8 cellular contexts compared by ENCODE assay signal in the genomic region with DNA sequence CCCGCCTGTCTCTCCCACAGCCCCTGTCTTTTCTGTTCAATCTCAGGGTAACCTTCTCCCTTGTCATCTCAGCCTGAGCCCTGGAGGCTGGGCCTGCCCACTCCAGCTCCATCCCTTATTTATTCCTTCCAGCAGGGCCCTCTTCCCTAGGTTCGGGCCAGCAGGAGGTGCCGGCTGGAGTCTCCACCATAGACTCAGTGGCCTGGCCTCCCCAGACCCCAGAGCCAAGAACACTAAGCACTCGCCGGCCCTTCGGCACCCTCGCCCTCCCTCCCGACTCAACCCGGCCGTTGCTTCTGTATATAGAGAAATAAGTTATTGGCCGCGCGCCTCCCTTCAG. TPM values are rescaled to one million over a fixed set of nuclear protein-coding genes. Genes with fewer than 3 reads are reported as not detected.
DNase-seq lines count a peak whose midpoint lies in the region; ATAC-seq and TF ChIP-seq lines count a peak whose summit lies in the region.

No MANE protein-coding gene starts in this region.

- in situ Hi-C loops in G401 (cut with HindIII; ENCODE audit: low sequenced_read_pairs), result no loop called here

- peak overlapping the region; percentile 37 for H4K91ac ChIP-seq in mesenchymal stem cell (ENCODE audit: low read length)

- H3K4me3 ChIP-seq in mesenchymal stem cell (ENCODE audit: insufficient read depth in 1 of 2, low read depth in 1 of 2, low read length in 2 of 2), result peak overlapping the region; percentile 54 to 97
- peak overlapping the region; percentile 99 for H3K4me3 ChIP-seq in upper lobe of right lung

- peak overlapping the region; percentile 66 for H3K27ac Mint-ChIP-seq in activated naive CD4-positive, alpha-beta T cell treated with anti-CD3 and anti-CD28 coated beads for 36 hours
- H3K27ac Mint-ChIP-seq in central memory CD8-positive, alpha-beta T cell (ENCODE audit: low read depth), result peak overlapping the region; percentile 10

- H3K4ac ChIP-seq in mesenchymal stem cell (ENCODE audit: low read depth in 1 of 2, low read length in 2 of 2), result no peak overlapping the region

- peaks cover 26% of the 10 kb centered on the region for H3K4me1 Mint-ChIP-seq in activated naive CD4-positive, alpha-beta T cell treated with anti-CD3 and anti-CD28 coated beads for 36 hours (ENCODE audit: low read depth)
- peaks cover 42% of the 10 kb centered on the region for H3K4me1 Mint-ChIP-seq in central memory CD8-positive, alpha-beta T cell

- peak overlapping the region in 1 of 2 experiments; percentile 40 for H2BK12ac ChIP-seq in mesenchymal stem cell (ENCODE audit: low read length in 2 of 2)

- H2BK120ac ChIP-seq in mesenchymal stem cell (ENCODE audit: low read depth, low read length), result peak overlapping the region; percentile 66

- WGBS in mesenchymal stem cell, result 55% methylated on average over 11 of the region's 13 CpGs

- H3K4me3 Mint-ChIP-seq in activated naive CD4-positive, alpha-beta T cell treated with anti-CD3 and anti-CD28 coated beads for 36 hours, result peak overlapping the region; percentile 95
- peak overlapping the region; percentile 94 for H3K4me3 Mint-ChIP-seq in central memory CD8-positive, alpha-beta T cell

- no peak for DNase-seq in activated naive CD4-positive, alpha-beta T cell treated with anti-CD3 and anti-CD28 coated beads for 36 hours
- no peak for DNase-seq in activated naive CD4-positive, alpha-beta T cell (lab: John Stamatoyannopoulos, UW)
- DNase-seq in central memory CD8-positive, alpha-beta T cell (ENCODE audit: low spot score in 2 of 2), result no peak
- no peak for DNase-seq in mesenchymal stem cell
- DNase-seq in upper lobe of right lung, result no peak
- DNase-seq in G401 (ENCODE audit: low spot score), result no peak
- no peak for DNase-seq in activated effector memory CD4-positive, alpha-beta T cell treated with anti-CD3 and anti-CD28 coated beads, Interleukin-2, amount 50 U/mL, for 16 hours

- ATAC-seq in central memory CD8-positive, alpha-beta T cell (replicated peaks; ENCODE audit: extremely low read depth, poor library complexity, severe bottlenecking), result no peak
- ATAC-seq in upper lobe of right lung (no peak), GM21423 (IDR thresholded peaks at IDR 0.05; ENCODE audit: unreplicated experiment) (no peak)

- peak overlapping the region in 1 of 2 experiments; percentile 56 for H3K18ac ChIP-seq in mesenchymal stem cell (ENCODE audit: low read depth in 1 of 2, low read length in 2 of 2)

- H3K27ac ChIP-seq in mesenchymal stem cell (ENCODE audit: low read length, poor library complexity, severe bottlenecking), result peak overlapping the region; percentile 45
- H3K27ac ChIP-seq in upper lobe of right lung, result peak overlapping the region; percentile 90

- H3K27me3 ChIP-seq in mesenchymal stem cell (ENCODE audit: control insufficient read depth in 1 of 2, insufficient read depth in 1 of 2, low read length in 2 of 2) (no peaks in the 10 kb centered on the region), upper lobe of right lung (no peaks in the 10 kb centered on the region)

- peak overlapping the region; percentile 81 for H3K4me2 ChIP-seq in mesenchymal stem cell (ENCODE audit: low read length, poor library complexity, severe bottlenecking)

- peak overlapping the region; percentile 98 for H3K9ac ChIP-seq in mesenchymal stem cell (ENCODE audit: low read length)

- H4K8ac ChIP-seq in mesenchymal stem cell (ENCODE audit: low read length), result no peak overlapping the region

- CTCF ChIA-PET in activated naive CD4-positive, alpha-beta T cell treated with anti-CD3 and anti-CD28 coated beads for 36 hours (lab: Charles Lee), result interaction anchor here (1.1 to 1.3 kb wide), 2 partner anchors 16 to 142 kb away, joined by 3 to 4 read pairs; no protein-coding TSS in a partner anchor

- H3K4me1 ChIP-seq in mesenchymal stem cell (ENCODE audit: control insufficient read depth, insufficient read depth, low read depth, low read length) (peaks cover 11% of the 10 kb centered on the region), upper lobe of right lung (peaks cover 16% of the 10 kb centered on the region)

- intact Hi-C loops in activated naive CD4-positive, alpha-beta T cell treated with anti-CD3 and anti-CD28 coated beads for 36 hours (cut with micrococcal nuclease), result loop anchor here (1.0 to 5.0 kb wide), 5 partner anchors 45 to 695 kb away; a partner anchor contains a TSS
- intact Hi-C loops in upper lobe of right lung (cut with DNase I), result no loop called here

- H3K14ac ChIP-seq in mesenchymal stem cell (ENCODE audit: low read length in 2 of 2), result no peak overlapping the region

- H3K36me3 ChIP-seq in mesenchymal stem cell (ENCODE audit: control insufficient read depth in 1 of 2, insufficient read depth in 2 of 2, low read depth in 1 of 2, low read length in 2 of 2) (peaks cover 55 to 64% of the 10 kb centered on the region in 2 experiments), upper lobe of right lung (peaks cover 5% of the 10 kb centered on the region)

- no peak overlapping the region for H2BK5ac ChIP-seq in mesenchymal stem cell (ENCODE audit: low read depth, low read length, poor library complexity, severe bottlenecking)

- peaks cover 21% of the 10 kb centered on the region for H3K36me3 Mint-ChIP-seq in activated naive CD4-positive, alpha-beta T cell treated with anti-CD3 and anti-CD28 coated beads for 36 hours (ENCODE audit: low read depth)
- H3K36me3 Mint-ChIP-seq in central memory CD8-positive, alpha-beta T cell (ENCODE audit: insufficient read depth), result peaks cover 44% of the 10 kb centered on the region

- no peaks in the 10 kb centered on the region for H3K27me3 Mint-ChIP-seq in activated naive CD4-positive, alpha-beta T cell treated with anti-CD3 and anti-CD28 coated beads for 36 hours (ENCODE audit: low read depth)
- no peaks in the 10 kb centered on the region for H3K27me3 Mint-ChIP-seq in central memory CD8-positive, alpha-beta T cell

- no peaks in the 10 kb centered on the region for H3K9me3 Mint-ChIP-seq in activated naive CD4-positive, alpha-beta T cell treated with anti-CD3 and anti-CD28 coated beads for 36 hours
- H3K9me3 Mint-ChIP-seq in central memory CD8-positive, alpha-beta T cell, result no peaks in the 10 kb centered on the region

- no peak overlapping the region for H2AK5ac ChIP-seq in mesenchymal stem cell (ENCODE audit: low read length, severe bottlenecking)

- no peaks in the 10 kb centered on the region for H3K9me3 ChIP-seq in mesenchymal stem cell (ENCODE audit: control insufficient read depth, low read length)
- no peaks in the 10 kb centered on the region for H3K9me3 ChIP-seq in upper lobe of right lung

- H3K79me1 ChIP-seq in mesenchymal stem cell (replicated peaks; ENCODE audit: low read length, poor library complexity, severe bottlenecking), result peaks cover 21% of the 10 kb centered on the region

- no peak for TF ChIP-seq CTCF in upper lobe of right lung (IDR thresholded peaks at IDR 0.05)

- H2AFZ ChIP-seq in mesenchymal stem cell (ENCODE audit: low read depth, low read length), result no peak overlapping the region

- H2BK15ac ChIP-seq in mesenchymal stem cell (ENCODE audit: low read depth, poor library complexity, severe bottlenecking), result no peak overlapping the region

- H3K23ac ChIP-seq in mesenchymal stem cell (ENCODE audit: low read length in 2 of 2), result no peak overlapping the region

RNA-seq across cellular contexts. Expression of a gene that starts 1.4 kb away (rescaled TPM):
- total RNA-seq in activated naive CD4-positive, alpha-beta T cell treated with anti-CD3 and anti-CD28 coated beads for 36 hours, result 100 to 1,000 TPM; 112 to 115 TPM
- polyA plus RNA-seq in mesenchymal stem cell (2013, experiment 1 of 2), result 157 TPM
- polyA plus RNA-seq in mesenchymal stem cell (2013, experiment 2 of 2), result 154 TPM
- total RNA-seq in upper lobe of right lung, result 138 TPM
- total RNA-seq in G401 (2014; rRNA removed; shearing (Covaris generic)), result 67.8 and 81.8 TPM in 2 replicates

RNA-seq across cellular contexts. Expression of a gene that starts 9.5 kb away (rescaled TPM):
- total RNA-seq in activated naive CD4-positive, alpha-beta T cell treated with anti-CD3 and anti-CD28 coated beads for 36 hours, result 10 to 100 TPM; 36.9 to 41.7 TPM
- polyA plus RNA-seq in mesenchymal stem cell (2013, experiment 1 of 2), result 22.6 TPM
- 23.2 TPM for polyA plus RNA-seq in mesenchymal stem cell (2013, experiment 2 of 2)
- total RNA-seq in upper lobe of right lung, result 27.6 TPM
- total RNA-seq in G401 (2014; rRNA removed; shearing (Covaris generic)), result 17.2 and 18.3 TPM in 2 replicates

RNA-seq across cellular contexts. Expression of a gene that starts 11.0 kb away (rescaled TPM):
- 1 to 10 TPM; 1.2 to 1.6 TPM for total RNA-seq in activated naive CD4-positive, alpha-beta T cell treated with anti-CD3 and anti-CD28 coated beads for 36 hours
- 0.77 TPM for polyA plus RNA-seq in mesenchymal stem cell (2013, experiment 1 of 2)
- polyA plus RNA-seq in mesenchymal stem cell (2013, experiment 2 of 2), result 0.84 TPM
- total RNA-seq in upper lobe of right lung, result 1.6 TPM
- 4.4 and 12.4 TPM in 2 replicates for total RNA-seq in G401 (2014; rRNA removed; shearing (Covaris generic))

RNA-seq across cellular contexts. Expression of a gene that starts 21.9 kb away (rescaled TPM):
- 10 to 100 TPM; 45.9 to 49.7 TPM for total RNA-seq in activated naive CD4-positive, alpha-beta T cell treated with anti-CD3 and anti-CD28 coated beads for 36 hours
- 314 TPM for polyA plus RNA-seq in mesenchymal stem cell (2013, experiment 1 of 2)
- polyA plus RNA-seq in mesenchymal stem cell (2013, experiment 2 of 2), result 328 TPM
- 66.9 TPM for total RNA-seq in upper lobe of right lung
- total RNA-seq in G401 (2014; rRNA removed; shearing (Covaris generic)), result 106 and 113 TPM in 2 replicates

RNA-seq across cellular contexts. Expression of a gene that starts 24.7 kb away (rescaled TPM):
- not detected for total RNA-seq in activated naive CD4-positive, alpha-beta T cell treated with anti-CD3 and anti-CD28 coated beads for 36 hours
- polyA plus RNA-seq in mesenchymal stem cell (2013, experiment 1 of 2), result 0.44 TPM
- polyA plus RNA-seq in mesenchymal stem cell (2013, experiment 2 of 2), result 0.38 TPM
- total RNA-seq in upper lobe of right lung, result 0.41 TPM
- total RNA-seq in G401 (2014; rRNA removed; shearing (Covaris generic)), result 2.8 TPM in 1 of 2 replicates, not detected in the other
